In genomic region chr1:205626216-205626615, GRCh38 we compare ENCODE assay signal across 1 cellular context.
TF ChIP-seq lines count a peak whose summit lies in the region.

No MANE protein-coding gene starts in this region.

TF ChIP-seq in GM12878, 131 proteins besides CTCF, POLR2A, EP300 and RAD21 (continues in another document):
- TF ChIP-seq IKZF2 (IDR thresholded peaks at IDR 0.05) (peak; percentile 66 to 82), E2F8 (IDR thresholded peaks at IDR 0.05; ENCODE audit: low read depth, partially characterized antibody) (no peak), TBL1XR1 (IDR thresholded peaks at IDR 0.05; ENCODE audit: low read depth, low read length) (no peak), ETV6 (conservative IDR thresholded peaks at IDR 0.05 in 1 of 2, IDR thresholded peaks at IDR 0.05 in 1 of 2; ENCODE audit: borderline replicate concordance in 1 of 2, low read depth in 1 of 2) (peak in 1 of 2 experiments; percentile 27; a peak in 1 of 4 replicates), ZNF687 (IDR thresholded peaks at IDR 0.05) (no peak), POLR2AphosphoS2 (IDR thresholded peaks at IDR 0.05; ENCODE audit: low read depth, low read length) (no peak), ZNF274 (IDR thresholded peaks at IDR 0.05; ENCODE audit: insufficient read depth, insufficient read length) (no peak), MTA2 (IDR thresholded peaks at IDR 0.05; ENCODE audit: low read depth) (peak; percentile 63), MEF2A (IDR thresholded peaks at IDR 0.05; ENCODE audit: insufficient read depth, low read depth, low read length) (no peak), MTA3 (IDR thresholded peaks at IDR 0.05; ENCODE audit: borderline replicate concordance, low read length) (0 out of 2 replicates have a peak, but pooled peaks have one; percentile 34), YBX1 (IDR thresholded peaks at IDR 0.05) (no peak), LARP7 (IDR thresholded peaks at IDR 0.05) (no peak), HDAC6 (IDR thresholded peaks at IDR 0.05; ENCODE audit: unreplicated experiment) (no peak), SP1 (IDR thresholded peaks at IDR 0.05; ENCODE audit: low read depth, low read length) (no peak), KAT2A (conservative IDR thresholded peaks at IDR 0.05; ENCODE audit: control insufficient read depth, low read depth, low read length) (no peak), NBN (IDR thresholded peaks at IDR 0.05) (0 out of 2 replicates have a peak, but pooled peaks have one; percentile 31), ESRRA (IDR thresholded peaks at IDR 0.05; ENCODE audit: low read length) (no peak), JUNB (IDR thresholded peaks at IDR 0.05) (0 out of 2 replicates have a peak, but pooled peaks have one; percentile 25), EED (IDR thresholded peaks at IDR 0.05; ENCODE audit: low read depth) (peak; percentile 77), ELK1 (IDR thresholded peaks at IDR 0.05; ENCODE audit: low read depth, low read length) (no peak), ZNF384 (IDR thresholded peaks at IDR 0.05; ENCODE audit: borderline replicate concordance, low read depth, low read length) (no peak), RAD51 (IDR thresholded peaks at IDR 0.05) (no peak), IKZF1 (conservative IDR thresholded peaks at IDR 0.05) (peak; percentile 47; the same call in 1 of the 2 replicates), SKIL (IDR thresholded peaks at IDR 0.05; ENCODE audit: low read depth, poor library complexity, severe bottlenecking) (no peak), RUNX3 (IDR thresholded peaks at IDR 0.05; ENCODE audit: low read length) (peak; percentile 40), BCL3 (IDR thresholded peaks at IDR 0.05; ENCODE audit: borderline replicate concordance, insufficient read depth, low read depth, low read length, poor library complexity, severe bottlenecking) (no peak), RELB (IDR thresholded peaks at IDR 0.05; ENCODE audit: low read depth) (peak; percentile 53; the same call in 1 of the 2 replicates), CHD1 (IDR thresholded peaks at IDR 0.05; ENCODE audit: low read depth, low read length) (no peak), E2F4 (IDR thresholded peaks at IDR 0.05; ENCODE audit: low read depth, low read length) (no peak), NR2C2 (IDR thresholded peaks at IDR 0.05; ENCODE audit: borderline replicate concordance, control insufficient read depth, insufficient read length, low read depth) (no peak), RCOR1 (conservative IDR thresholded peaks at IDR 0.05; ENCODE audit: low read depth, low read length) (no peak), SMARCA5 (IDR thresholded peaks at IDR 0.05) (no peak), CBX5 (IDR thresholded peaks at IDR 0.05; ENCODE audit: low read depth) (no peak), MAX (IDR thresholded peaks at IDR 0.05; ENCODE audit: low read depth, low read length) (no peak), HCFC1 (IDR thresholded peaks at IDR 0.05; ENCODE audit: low read length) (no peak), PAX8 (IDR thresholded peaks at IDR 0.05) (no peak), STAT1 (conservative IDR thresholded peaks at IDR 0.05) (no peak), PRDM15 (CRISPR knock-in tag; IDR thresholded peaks at IDR 0.05) (no peak), MLLT1 (IDR thresholded peaks at IDR 0.05) (no peak), SMC3 (IDR thresholded peaks at IDR 0.05; ENCODE audit: borderline replicate concordance, low read length) (no peak), NFYA (IDR thresholded peaks at IDR 0.05; ENCODE audit: borderline replicate concordance, low read depth, low read length) (no peak)
